12 cellular contexts compared by ENCODE assay signal in the genomic region with DNA sequence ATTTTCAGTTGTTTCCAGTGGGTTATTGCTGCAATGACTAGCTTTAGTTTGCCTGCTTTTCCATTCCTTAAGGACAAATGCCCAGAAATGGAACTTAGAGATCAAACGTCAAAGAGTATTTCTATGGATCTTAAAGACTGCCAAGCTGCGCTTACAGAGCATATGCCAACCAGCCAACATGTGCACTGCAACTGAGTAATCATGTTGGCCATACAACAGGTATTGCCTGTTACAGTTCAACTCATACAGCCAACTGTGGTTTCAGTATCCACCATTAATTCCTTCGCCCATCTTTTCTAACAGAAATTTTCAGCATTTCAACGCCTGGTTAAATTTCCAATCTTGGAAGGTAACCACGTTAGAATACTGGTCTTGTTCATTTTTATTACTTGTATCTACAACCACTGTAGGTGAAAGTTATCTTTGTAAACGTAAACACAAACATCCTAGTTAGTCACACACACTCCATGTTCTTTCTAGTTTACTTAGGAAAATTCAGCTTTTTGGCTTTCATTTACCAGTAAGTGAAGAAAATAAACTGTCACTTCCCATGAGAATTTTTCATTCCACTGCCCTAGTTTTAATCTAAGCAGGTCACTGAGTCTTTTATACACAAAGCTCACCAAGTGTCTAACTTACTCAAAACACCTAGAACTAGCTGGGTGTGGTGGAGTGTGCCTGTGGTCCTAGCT. TPM values are rescaled to one million over a fixed set of nuclear protein-coding genes. Genes with fewer than 3 reads are reported as not detected.
DNase-seq lines count a peak whose midpoint lies in the region; ATAC-seq and TF ChIP-seq lines count a peak whose summit lies in the region.
"Had no signal": no experiment of that assay in that cellular context is flagged by ENCODE, and none has a peak within 500 bp of the region (broad histone marks: within the 10 kb centered on the region; RNA-seq: fewer than 3 reads in every experiment).

No MANE protein-coding gene starts in this region.

- intact Hi-C loops in A673 (cut with micrococcal nuclease; ENCODE audit: unreplicated experiment), result no loop called here

- H3K27me3 Mint-ChIP-seq in WTC11 (ENCODE audit: low read depth), result no peaks in the 10 kb centered on the region

- H4K20me1 ChIP-seq in GM23248 (ENCODE audit: insufficient read depth), result peaks cover 40% of the 10 kb centered on the region; the same call in 1 of the 2 replicates

- no peaks in the 10 kb centered on the region for H3K9me3 Mint-ChIP-seq in WTC11

- H3K27ac ChIP-seq in A673 (ENCODE audit: low read depth, low read length, poor library complexity, severe bottlenecking), result peak overlapping the region; percentile 35
- H3K27ac ChIP-seq in GM23248, result no peak overlapping the region
- no peak overlapping the region for H3K27ac ChIP-seq in iPS-20b (ENCODE audit: low read length)
- H3K27ac ChIP-seq: KMS-11, vagina had no signal

- no peak for DNase-seq in A673 (ENCODE audit: low spot score)
- no peak for DNase-seq in GM23248
- no peak for DNase-seq in WTC11 (ENCODE audit: low spot score)
- no peak for DNase-seq in SIG-M5 treated with dmso at 0.1 percent for 504 hours (lab: John Stamatoyannopoulos, UW; ENCODE audit: unreplicated experiment)
- no peak for DNase-seq in GM13977 (ENCODE audit: low spot score)
- no peak for DNase-seq in NCI-H2081 treated with DMSO at 0.1 percent for 48 hours (lab: John Stamatoyannopoulos, UW)
- DNase-seq: RPMI8226 had no signal

- H3K9me3 ChIP-seq in A673 (ENCODE audit: low read depth, low read length, poor library complexity, severe bottlenecking) (no peaks in the 10 kb centered on the region), GM23248 (ENCODE audit: low read depth) (no peaks in the 10 kb centered on the region), iPS-20b (ENCODE audit: insufficient read depth, low read depth, low read length) (no peaks in the 10 kb centered on the region)
- H3K9me3 ChIP-seq: HAP-1, vagina had no signal

- H3K27ac Mint-ChIP-seq in WTC11, result peak overlapping the region; percentile 94

- H3K4me1 ChIP-seq in A673 (ENCODE audit: insufficient read depth, low read length, poor library complexity, severe bottlenecking) (peaks cover 24% of the 10 kb centered on the region), GM23248 (ENCODE audit: insufficient read depth) (peaks cover 33% of the 10 kb centered on the region), iPS-20b (ENCODE audit: insufficient read depth, low read length) (peaks cover 24% of the 10 kb centered on the region)

- H3K4me3 ChIP-seq in A673 (ENCODE audit: low read depth, low read length, poor library complexity, severe bottlenecking) (no peak overlapping the region), GM23248 (peak overlapping the region; percentile 24; the same call in 1 of the 2 replicates), iPS-20b (ENCODE audit: low read length) (peak overlapping the region; percentile 100; the same call in 1 of the 2 replicates)
- H3K4me3 ChIP-seq: HAP-1, vagina had no signal

- CTCF ChIA-PET in A673 (lab: Charles Lee) (no interaction called here), WTC11 (lab: Charles Lee) (interaction anchor here (1.2 to 1.5 kb wide), 2 partner anchors 14 to 30 kb away, joined by 4 to 7 read pairs; no protein-coding TSS in a partner anchor)

- no peak for TF ChIP-seq CTCF in A673 (conservative IDR thresholded peaks at IDR 0.05; ENCODE audit: low read depth, low read length)
- no peak for TF ChIP-seq CTCF in WTC11 (IDR thresholded peaks at IDR 0.05)
- no peak for TF ChIP-seq CTCF in GM13977 (IDR thresholded peaks at IDR 0.05; ENCODE audit: extremely low read depth, insufficient read depth, missing control alignments)

- no peak for ATAC-seq in WTC11
- no peak for ATAC-seq in GM21576 (IDR thresholded peaks at IDR 0.05; ENCODE audit: unreplicated experiment)

- BruUV-seq in A673 (replicated peaks; lab: Mats Ljungman, UMichigan), result no TSS peak

- POLR2A ChIA-PET in A673 (lab: Charles Lee; ENCODE audit: low non-redundant PET), result interaction anchor here (0.6 kb wide), 1 partner anchor 213 kb away, joined by 4 read pairs; no protein-coding TSS in a partner anchor
- POLR2A ChIA-PET in WTC11 (lab: Charles Lee), result no interaction called here

- H3F3A ChIP-seq in GM23248 (ENCODE audit: insufficient read depth), result peaks cover 79% of the 10 kb centered on the region

- H3K4me2 ChIP-seq in GM23248 (ENCODE audit: unreplicated experiment), result peak overlapping the region; percentile 77
- H3K4me2 ChIP-seq: KMS-11 had no signal

- peak overlapping the region; percentile 96; the same call in 1 of the 2 replicates for H3K9ac ChIP-seq in GM23248
- peak overlapping the region; percentile 16; the same call in 1 of the 2 replicates for H3K9ac ChIP-seq in iPS-20b (ENCODE audit: low read depth, low read length)
- H3K9ac ChIP-seq: KMS-11 had no signal

- in situ Hi-C loops in GM23248 (cut with MboI) (no loop called here), GM13977 (cut with MboI; ENCODE audit: low pct_unique_long_range_greater_than_20kb, low sequenced_read_pairs, unreplicated experiment) (no loop called here)

- no peaks in the 10 kb centered on the region for H3K9me2 ChIP-seq in GM23248 (ENCODE audit: insufficient read depth)

- H3K79me2 ChIP-seq in GM23248 (ENCODE audit: insufficient read depth), result peaks cover 63% of the 10 kb centered on the region

- H3K27me3 ChIP-seq in A673 (replicated peaks; ENCODE audit: insufficient read depth, low read depth, low read length, poor library complexity), result no peaks in the 10 kb centered on the region
- H3K27me3 ChIP-seq in GM23248 (replicated peaks; ENCODE audit: insufficient read depth), result no peaks in the 10 kb centered on the region
- H3K27me3 ChIP-seq in iPS-20b (ENCODE audit: insufficient read depth, low read length), result no peaks in the 10 kb centered on the region
- H3K27me3 ChIP-seq: vagina had no signal

- H3K36me3 ChIP-seq in A673 (ENCODE audit: insufficient read depth, low read length, poor library complexity, severe bottlenecking) (peaks cover 77% of the 10 kb centered on the region), GM23248 (ENCODE audit: low read depth) (peaks cover 73% of the 10 kb centered on the region), iPS-20b (ENCODE audit: insufficient read depth, low read depth, low read length) (peaks cover 87% of the 10 kb centered on the region)

- WGBS in GM23248 (ENCODE audit: low coverage in 1 of 2, low lambda C conversion rate in 2 of 2, missing lambda C conversion rate in 2 of 2), 2 experiments, result 54 to 55% methylated on average over 6 of the region's 6 CpGs

- peaks cover 85% of the 10 kb centered on the region for H3K36me3 Mint-ChIP-seq in WTC11

- peak overlapping the region; percentile 98 for H3K4me3 Mint-ChIP-seq in WTC11

- peaks cover 82% of the 10 kb centered on the region for H3K4me1 Mint-ChIP-seq in WTC11

- H2AFZ ChIP-seq in GM23248, result no peak overlapping the region

TF ChIP-seq in WTC11, 78 proteins besides CTCF, POLR2A, EP300 and RAD21:
- no peak for TF ChIP-seq SMAD4 (CRISPR knock-in tag; IDR thresholded peaks at IDR 0.05)
- TF ChIP-seq NR3C1 (CRISPR knock-in tag; conservative IDR thresholded peaks at IDR 0.05; ENCODE audit: low read depth), result no peak
- TF ChIP-seq STAT6 (CRISPR knock-in tag; conservative IDR thresholded peaks at IDR 0.05; ENCODE audit: low read depth), result no peak
- no peak for TF ChIP-seq ELF4 (CRISPR knock-in tag; IDR thresholded peaks at IDR 0.05; ENCODE audit: low read depth)
- no peak for TF ChIP-seq NR2C2 (CRISPR knock-in tag; IDR thresholded peaks at IDR 0.05)
- TF ChIP-seq CREB1 (CRISPR knock-in tag; IDR thresholded peaks at IDR 0.05), result no peak
- TF ChIP-seq FOXK1 (CRISPR knock-in tag; IDR thresholded peaks at IDR 0.05), result no peak

RNA-seq across cellular contexts. Expression of gene RPL32, which starts 3.9 kb away (rescaled TPM):
- total RNA-seq in A673 (2021), result 1,684 and 1,701 TPM in 2 replicates
- total RNA-seq in GM23248 (2014; rRNA removed; shearing (Covaris generic)), result 426 and 1,611 TPM in 2 replicates
- 923 and 947 TPM in 2 replicates for polyA plus RNA-seq in GM23248 (2016; fragmentation: Nextera tagmentation; extraction: Ambion mirVana)
- total RNA-seq in WTC11 (2021), result 1,643 to 1,831 TPM (median 1,818 TPM) in 3 replicates

RNA-seq across cellular contexts. Expression of gene CAND2, which starts 41.0 kb away (rescaled TPM):
- total RNA-seq in A673 (2021) (7.6 and 8.2 TPM in 2 replicates), WTC11 (2021) (13.7 to 15.4 TPM (median 14.3 TPM) in 3 replicates)
- 0.38 and 0.43 TPM in 2 replicates for total RNA-seq in GM23248 (2014; rRNA removed; shearing (Covaris generic))
- polyA plus RNA-seq in GM23248 (2016; fragmentation: Nextera tagmentation; extraction: Ambion mirVana), result 0.16 and 0.53 TPM in 2 replicates
